In the genomic region with DNA sequence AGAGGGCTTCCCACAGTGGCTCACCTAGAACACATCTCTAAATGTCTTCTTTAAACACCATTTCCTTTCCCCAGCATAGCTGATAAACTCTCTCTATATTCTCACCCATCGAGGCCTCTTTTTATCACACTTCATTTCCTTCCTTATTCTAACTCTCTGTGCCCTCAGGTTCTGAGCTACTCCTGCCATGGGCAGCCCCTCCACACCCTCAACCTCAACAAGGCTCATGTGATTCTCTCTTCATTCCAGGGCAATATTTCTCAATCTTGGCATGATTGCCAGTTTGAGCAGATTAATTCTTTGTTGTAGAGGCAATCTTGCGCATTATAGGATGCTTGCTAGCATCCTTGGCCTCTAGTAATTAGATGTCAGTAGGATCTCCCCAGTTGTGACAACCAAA, we compare ENCODE assay signal across 16 cellular contexts.
"Had no signal": no experiment of that assay in that cellular context is flagged by ENCODE, and none has a peak within 500 bp of the region (broad histone marks: within the 10 kb centered on the region; RNA-seq: fewer than 3 reads in every experiment).

No MANE protein-coding gene starts in this region.

- H3K36me3 Mint-ChIP-seq: activated CD4-positive, alpha-beta memory T cell treated with anti-CD3 and anti-CD28 coated beads for 36 hours; activated naive CD8-positive, alpha-beta T cell had no signal

- H3K4me1 ChIP-seq: lower lobe of right lung, prostate gland, right atrium auricular region, tibial artery, uterus had no signal

- H3K9me3 ChIP-seq: lower lobe of right lung, prostate gland, right atrium auricular region, tibial artery, uterus had no signal

- H3K36me3 ChIP-seq: lower lobe of right lung, prostate gland, right atrium auricular region, tibial artery, uterus had no signal

- H3K4me3 Mint-ChIP-seq: activated CD4-positive, alpha-beta memory T cell treated with anti-CD3 and anti-CD28 coated beads for 36 hours; activated naive CD8-positive, alpha-beta T cell; effector memory CD8-positive, alpha-beta T cell; neural crest cell; T-helper 1 cell treated with Interleukin-12 subunit alpha and Interleukin-12 subunit beta and Interleukin-4 antibody, amounts not matched to agents 30 μg/mL and 1 μg/mL, for 36 hours had no signal

- H3K27me3 ChIP-seq: right atrium auricular region, tibial artery, uterus had no signal

- H3K27me3 Mint-ChIP-seq: activated CD4-positive, alpha-beta memory T cell treated with anti-CD3 and anti-CD28 coated beads for 36 hours; activated naive CD8-positive, alpha-beta T cell; effector memory CD8-positive, alpha-beta T cell had no signal

- DNase-seq: activated CD4-positive, alpha-beta memory T cell treated with anti-CD3 and anti-CD28 coated beads for 36 hours; effector memory CD8-positive, alpha-beta T cell; foreskin fibroblast; islet precursor cell; left colon; lower lobe of right lung; stimulated activated naive CD8-positive, alpha-beta T cell treated with anti-CD3 and anti-CD28 coated beads, Interleukin-15, Interleukin-2, amounts not matched to agents 100 U/mL and 50 U/mL, for 24 hours; substantia nigra; tibial artery; uterus had no signal

- H3K27ac Mint-ChIP-seq: activated CD4-positive, alpha-beta memory T cell treated with anti-CD3 and anti-CD28 coated beads for 36 hours; activated naive CD8-positive, alpha-beta T cell; effector memory CD8-positive, alpha-beta T cell; T-helper 1 cell treated with Interleukin-12 subunit alpha and Interleukin-12 subunit beta and Interleukin-4 antibody, amounts not matched to agents 30 μg/mL and 1 μg/mL, for 36 hours had no signal

- H3K27ac ChIP-seq: lower lobe of right lung, prostate gland, right atrium auricular region, tibial artery, uterus had no signal

- FAIRE-seq: bronchial epithelial cell had no signal

- H3K4me3 ChIP-seq: lower lobe of right lung, prostate gland, right atrium auricular region, tibial artery, uterus had no signal
